28 cellular contexts compared by ENCODE assay signal in genomic region chr4:116143221-116143620, GRCh38.
"Had no signal": no experiment of that assay in that cellular context is flagged by ENCODE, and none has a peak within 500 bp of the region (broad histone marks: within the 10 kb centered on the region; RNA-seq: fewer than 3 reads in every experiment).

No MANE protein-coding gene starts in this region.

- H3K27ac Mint-ChIP-seq: activated B cell treated with CpG ODN at 0.5 μM for 24 hours; activated CD8-positive, alpha-beta T cell treated with anti-CD3 and anti-CD28 coated beads for 36 hours; activated naive CD8-positive, alpha-beta T cell; activated T-helper 17 cell treated with anti-CD3 and anti-CD28 coated beads, Interleukin-2, amount 50 U/mL, for 72 hours; T-helper 2 cell treated with Interferon-gamma antibody and Interleukin-4, amounts not matched to agents 5 μg/mL and 100 μg/mL, for 36 hours had no signal

- H2AFZ ChIP-seq: hepatocyte had no signal

- H3K36me3 ChIP-seq: brain microvascular endothelial cell, esophagus squamous epithelium, gastroesophageal sphincter, heart right ventricle, WERI-Rb-1 had no signal

- ATAC-seq: activated CD4-positive, CD25-positive, alpha-beta regulatory T cell treated with anti-CD3 and anti-CD28 coated beads, Interleukin-2, amount 50 U/mL, for 24 hours; activated CD8-positive, alpha-beta T cell treated with anti-CD3 and anti-CD28 coated beads for 36 hours; activated T-cell treated with anti-CD3 and anti-CD28 coated beads, Interleukin-2, amount 50 U/mL, for 4 hours; activated T-helper 17 cell treated with anti-CD3 and anti-CD28 coated beads, Interleukin-2, amount 50 U/mL, for 72 hours; gastroesophageal sphincter; heart right ventricle had no signal

- H3K4me1 Mint-ChIP-seq: activated B cell treated with CpG ODN at 0.5 μM for 24 hours; activated T-helper 17 cell treated with anti-CD3 and anti-CD28 coated beads, Interleukin-2, amount 50 U/mL, for 72 hours had no signal

- H3K27me3 Mint-ChIP-seq: activated B cell treated with CpG ODN at 0.5 μM for 24 hours; activated CD8-positive, alpha-beta T cell treated with anti-CD3 and anti-CD28 coated beads for 36 hours; activated naive CD8-positive, alpha-beta T cell; activated T-helper 17 cell treated with anti-CD3 and anti-CD28 coated beads, Interleukin-2, amount 50 U/mL, for 72 hours had no signal

- H3K4me2 ChIP-seq: hepatocyte had no signal

- H3K9me3 Mint-ChIP-seq: activated T-helper 17 cell treated with anti-CD3 and anti-CD28 coated beads, Interleukin-2, amount 50 U/mL, for 72 hours; T-helper 2 cell treated with Interferon-gamma antibody and Interleukin-4, amounts not matched to agents 5 μg/mL and 100 μg/mL, for 36 hours had no signal

- H3K4me3 ChIP-seq: esophagus squamous epithelium, gastroesophageal sphincter, heart right ventricle, hepatocyte had no signal

- H3K27ac ChIP-seq: brain microvascular endothelial cell, epithelial cell of prostate, esophagus squamous epithelium, gastroesophageal sphincter, heart right ventricle, hepatocyte, WERI-Rb-1 had no signal

- H3K9me3 ChIP-seq: esophagus squamous epithelium, gastroesophageal sphincter had no signal

- DNase-seq: activated B cell treated with CpG ODN at 0.5 μM for 24 hours; activated CD4-positive, alpha-beta T cell treated with anti-CD3 and anti-CD28 coated beads for 48 hours; activated CD4-positive, alpha-beta T cell treated with anti-CD3 and anti-CD28 coated beads, Interleukin-2, amount 50 U/mL, for 1 hour; activated CD4-positive, alpha-beta T cell treated with anti-CD3 and anti-CD28 coated beads, Interleukin-2, amount 50 U/mL, for 48 hours; activated CD8-positive, alpha-beta memory T cell treated with anti-CD3 and anti-CD28 coated beads for 24 hours; activated CD8-positive, alpha-beta T cell treated with anti-CD3 and anti-CD28 coated beads for 36 hours; activated effector memory CD4-positive, alpha-beta T cell treated with Interleukin-2 at 50 U/mL for 16 hours; activated gamma-delta T cell treated with Interleukin-2 at 50 U/mL for 16 hours; activated naive CD4-positive, alpha-beta T cell treated with anti-CD3 and anti-CD28 coated beads, Interleukin-2, amount 50 U/mL, for 16 hours; activated naive CD4-positive, alpha-beta T cell treated with Interleukin-2 at 50 U/mL for 16 hours; activated T-cell treated with anti-CD3 and anti-CD28 coated beads, Interleukin-2, amount 50 U/mL, for 4 hours; amniotic stem cell; anterior cingulate cortex; brain microvascular endothelial cell; caudate nucleus; effector CD8-positive, alpha-beta T cell; esophagus squamous epithelium; foreskin melanocyte; heart right ventricle; T1000; WERI-Rb-1 had no signal

- H3K36me3 Mint-ChIP-seq: activated naive CD8-positive, alpha-beta T cell had no signal

- H3K4me3 Mint-ChIP-seq: activated B cell treated with CpG ODN at 0.5 μM for 24 hours; activated CD8-positive, alpha-beta T cell treated with anti-CD3 and anti-CD28 coated beads for 36 hours; activated naive CD8-positive, alpha-beta T cell; activated T-cell treated with anti-CD3 and anti-CD28 coated beads, Interleukin-2, amount 50 U/mL, for 4 hours; activated T-helper 17 cell treated with anti-CD3 and anti-CD28 coated beads, Interleukin-2, amount 50 U/mL, for 72 hours; T-helper 2 cell treated with Interferon-gamma antibody and Interleukin-4, amounts not matched to agents 5 μg/mL and 100 μg/mL, for 36 hours had no signal

- H3K79me2 ChIP-seq: hepatocyte had no signal

- H3K27me3 ChIP-seq: brain microvascular endothelial cell, esophagus squamous epithelium, gastroesophageal sphincter, heart right ventricle, hepatocyte had no signal
